ENCODE assay signal across 23 cellular contexts in genomic region chr11:91798240-91798639, GRCh38.
DNase-seq lines count a peak whose midpoint lies in the region; ATAC-seq and TF ChIP-seq lines count a peak whose summit lies in the region.
"Had no signal": no experiment of that assay in that cellular context is flagged by ENCODE, and none has a peak within 500 bp of the region (broad histone marks: within the 10 kb centered on the region; RNA-seq: fewer than 3 reads in every experiment).

No MANE protein-coding gene starts in this region.

- peak; percentile 19 for ATAC-seq in stimulated activated naive CD8-positive, alpha-beta T cell treated with anti-CD3 and anti-CD28 coated beads, Interleukin-15, Interleukin-2, amounts not matched to agents 100 U/mL and 50 U/mL, for 24 hours
- no peak for ATAC-seq in stimulated activated naive CD8-positive, alpha-beta T cell treated with anti-CD3 and anti-CD28 coated beads, Interleukin-15, amount 100 ng/mL, for 72 hours
- peak; percentile 21 for ATAC-seq in stimulated activated effector memory CD8-positive, alpha-beta T cell treated with anti-CD3 and anti-CD28 coated beads, Interleukin-12 subunit alpha, Interleukin-12 subunit beta, amount 100 ng/mL, for 72 hours
- ATAC-seq in GM18511 (IDR thresholded peaks at IDR 0.05; ENCODE audit: unreplicated experiment) (no peak), GM18867 (IDR thresholded peaks at IDR 0.05; ENCODE audit: unreplicated experiment) (no peak)
- ATAC-seq: A549, GM12878 had no signal

- H3K27ac Mint-ChIP-seq in stimulated activated naive CD8-positive, alpha-beta T cell treated with anti-CD3 and anti-CD28 coated beads, Interleukin-15, amount 100 ng/mL, for 72 hours, result no peak overlapping the region
- peak overlapping the region; percentile 67 for H3K27ac Mint-ChIP-seq in neural crest cell (ENCODE audit: unreplicated experiment)
- H3K27ac Mint-ChIP-seq in stimulated activated effector memory CD8-positive, alpha-beta T cell treated with anti-CD3 and anti-CD28 coated beads, Interleukin-12 subunit alpha, Interleukin-12 subunit beta, amount 100 ng/mL, for 72 hours, result no peak overlapping the region
- H3K27ac Mint-ChIP-seq: CD14-positive monocyte; CD4-positive, alpha-beta T cell; CD8-positive, alpha-beta memory T cell had no signal

- H3K36me3 Mint-ChIP-seq in neural crest cell (ENCODE audit: low read depth), result no peaks in the 10 kb centered on the region
- H3K36me3 Mint-ChIP-seq in stimulated activated effector memory CD8-positive, alpha-beta T cell treated with anti-CD3 and anti-CD28 coated beads, Interleukin-12 subunit alpha, Interleukin-12 subunit beta, amount 100 ng/mL, for 72 hours, result no peaks in the 10 kb centered on the region
- H3K36me3 Mint-ChIP-seq: CD14-positive monocyte; CD8-positive, alpha-beta memory T cell had no signal

- peaks cover 0 to 5% of the 10 kb centered on the region in 2 donors for H3K9me3 Mint-ChIP-seq in stimulated activated naive CD8-positive, alpha-beta T cell treated with anti-CD3 and anti-CD28 coated beads, Interleukin-15, amount 100 ng/mL, for 72 hours
- peaks cover 2% of the 10 kb centered on the region for H3K9me3 Mint-ChIP-seq in neural crest cell
- H3K9me3 Mint-ChIP-seq in stimulated activated effector memory CD8-positive, alpha-beta T cell treated with anti-CD3 and anti-CD28 coated beads, Interleukin-12 subunit alpha, Interleukin-12 subunit beta, amount 100 ng/mL, for 72 hours, result peaks cover 2% of the 10 kb centered on the region

- DNase-seq in stimulated activated naive CD8-positive, alpha-beta T cell treated with anti-CD3 and anti-CD28 coated beads, Interleukin-15, Interleukin-2, amounts not matched to agents 100 U/mL and 50 U/mL, for 24 hours, result no peak
- no peak for DNase-seq in stimulated activated naive CD8-positive, alpha-beta T cell treated with anti-CD3 and anti-CD28 coated beads, Interleukin-15, amount 100 ng/mL, for 72 hours
- DNase-seq in neural crest cell (ENCODE audit: low read depth, low spot score) (no peak), NCI-H2227 treated with DMSO at 0.1 percent for 48 hours (lab: John Stamatoyannopoulos, UW) (no peak)
- DNase-seq in stimulated activated effector memory CD8-positive, alpha-beta T cell treated with anti-CD3 and anti-CD28 coated beads, Interleukin-12 subunit alpha, Interleukin-12 subunit beta, amount 100 ng/mL, for 72 hours (ENCODE audit: low spot score in 2 of 2), result no peak
- DNase-seq: 8988T; ACHN; AML-193; BE2C; CD4-positive, alpha-beta T cell; CD8-positive, alpha-beta memory T cell; DMS 273 treated with DMSO at 0.1 percent for 48 hours; DMS79; EL; GDM1; GM23248; H7; HCEC 1CT had no signal

- H3K27me3 Mint-ChIP-seq in stimulated activated naive CD8-positive, alpha-beta T cell treated with anti-CD3 and anti-CD28 coated beads, Interleukin-15, amount 100 ng/mL, for 72 hours, result no peaks in the 10 kb centered on the region
- H3K27me3 Mint-ChIP-seq in neural crest cell (ENCODE audit: low read depth), result no peaks in the 10 kb centered on the region
- H3K27me3 Mint-ChIP-seq: CD4-positive, alpha-beta T cell; CD8-positive, alpha-beta memory T cell had no signal

- no peak for TF ChIP-seq CTCF in neural crest cell (conservative IDR thresholded peaks at IDR 0.05)

- H3K4me3 Mint-ChIP-seq in stimulated activated naive CD8-positive, alpha-beta T cell treated with anti-CD3 and anti-CD28 coated beads, Interleukin-15, amount 100 ng/mL, for 72 hours, result no peak overlapping the region
- H3K4me3 Mint-ChIP-seq in neural crest cell, result no peak overlapping the region
- no peak overlapping the region for H3K4me3 Mint-ChIP-seq in stimulated activated effector memory CD8-positive, alpha-beta T cell treated with anti-CD3 and anti-CD28 coated beads, Interleukin-12 subunit alpha, Interleukin-12 subunit beta, amount 100 ng/mL, for 72 hours
- H3K4me3 Mint-ChIP-seq: CD14-positive monocyte; CD4-positive, alpha-beta T cell; CD8-positive, alpha-beta memory T cell had no signal

- no peaks in the 10 kb centered on the region for H3K4me1 Mint-ChIP-seq in stimulated activated naive CD8-positive, alpha-beta T cell treated with anti-CD3 and anti-CD28 coated beads, Interleukin-15, amount 100 ng/mL, for 72 hours
- H3K4me1 Mint-ChIP-seq in neural crest cell, result peaks cover 3% of the 10 kb centered on the region
- H3K4me1 Mint-ChIP-seq in stimulated activated effector memory CD8-positive, alpha-beta T cell treated with anti-CD3 and anti-CD28 coated beads, Interleukin-12 subunit alpha, Interleukin-12 subunit beta, amount 100 ng/mL, for 72 hours, result no peaks in the 10 kb centered on the region
- H3K4me1 Mint-ChIP-seq: CD14-positive monocyte; CD8-positive, alpha-beta memory T cell had no signal

Comparison
In these comparisons a context has a peak if more than half of its experiments do, and no peak if none do; other contexts are left out.
1. ATAC-seq: peak in stimulated activated naive CD8-positive, alpha-beta T cell treated with anti-CD3 and anti-CD28 coated beads, Interleukin-15, Interleukin-2, amounts not matched to agents 100 U/mL and 50 U/mL, for 24 hours (single experiment) and stimulated activated effector memory CD8-positive, alpha-beta T cell treated with anti-CD3 and anti-CD28 coated beads, Interleukin-12 subunit alpha, Interleukin-12 subunit beta, amount 100 ng/mL, for 72 hours (single experiment); none in stimulated activated naive CD8-positive, alpha-beta T cell treated with anti-CD3 and anti-CD28 coated beads, Interleukin-15, amount 100 ng/mL, for 72 hours (single experiment), GM18511 (single experiment) and GM18867 (single experiment).